Comparison of ENCODE assay signal across 8 cellular contexts in the genomic region with DNA sequence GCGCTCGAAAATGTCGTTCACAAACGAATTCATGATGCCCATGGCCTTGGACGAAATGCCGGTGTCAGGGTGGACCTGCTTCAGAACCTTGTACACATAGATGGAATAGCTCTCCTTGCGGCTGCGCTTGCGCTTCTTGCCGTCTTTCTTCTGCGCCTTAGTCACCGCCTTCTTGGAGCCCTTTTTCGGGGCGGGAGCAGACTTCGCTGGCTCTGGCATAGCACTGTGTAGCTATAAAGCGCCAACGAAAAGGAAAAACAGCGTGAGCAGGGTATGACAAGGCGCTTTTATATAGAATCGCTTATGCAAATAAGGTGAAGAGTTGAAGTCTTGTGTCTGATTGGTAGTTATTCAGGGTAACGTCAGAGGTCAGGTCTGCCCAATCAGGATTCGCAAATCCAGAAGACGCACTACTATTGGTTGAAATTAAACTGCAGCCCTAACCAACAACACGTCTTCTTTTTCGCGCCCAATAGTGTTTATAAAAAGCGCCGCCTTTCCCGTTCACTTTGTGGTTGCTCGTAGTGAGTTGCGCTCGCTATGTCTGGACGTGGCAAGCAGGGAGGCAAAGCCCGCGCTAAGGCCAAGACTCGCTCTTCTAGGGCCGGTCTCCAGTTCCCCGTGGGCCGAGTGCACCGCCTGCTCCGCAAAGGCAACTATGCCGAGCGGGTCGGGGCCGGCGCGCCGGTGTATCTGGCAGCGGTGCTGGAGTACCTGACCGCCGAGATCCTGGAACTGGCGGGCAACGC.
DNase-seq lines count a peak whose midpoint lies in the region; ATAC-seq and TF ChIP-seq lines count a peak whose summit lies in the region.

No MANE protein-coding gene starts in this region.

- ATAC-seq in GM21381 (IDR thresholded peaks at IDR 0.05; ENCODE audit: unreplicated experiment): peak; percentile 66
- ATAC-seq in activated CD8-positive, alpha-beta memory T cell treated with anti-CD3 and anti-CD28 coated beads, Interleukin-2, amount 10 ng/mL, durations not matched to agents 7 days and 5 days: peak; percentile 74

- no peak overlapping the region for H3K27ac Mint-ChIP-seq in activated CD8-positive, alpha-beta memory T cell treated with anti-CD3 and anti-CD28 coated beads, Interleukin-2, amount 10 ng/mL, durations not matched to agents 7 days and 5 days
- no peak overlapping the region for H3K27ac Mint-ChIP-seq in mesothelial cell of epicardium

- no peaks in the 10 kb centered on the region for H3K9me3 Mint-ChIP-seq in activated CD8-positive, alpha-beta memory T cell treated with anti-CD3 and anti-CD28 coated beads, Interleukin-2, amount 10 ng/mL, durations not matched to agents 7 days and 5 days (ENCODE audit: low read depth)
- H3K9me3 Mint-ChIP-seq in mesothelial cell of epicardium: no peaks in the 10 kb centered on the region

- no peak for TF ChIP-seq CTCF in mesothelial cell of epicardium (IDR thresholded peaks at IDR 0.05; ENCODE audit: unreplicated experiment)

- DNase-seq in COR-L47 (lab: John Stamatoyannopoulos, UW): peak; percentile 97
- DNase-seq in HT1080 (ENCODE audit: low read depth): peak; percentile 100
- peak; percentile 91 to 93 for DNase-seq in NOMO-1 (lab: John Stamatoyannopoulos, UW; ENCODE audit: unreplicated experiment in 2 of 2)
- DNase-seq in activated CD8-positive, alpha-beta memory T cell treated with anti-CD3 and anti-CD28 coated beads, Interleukin-2, amount 10 ng/mL, durations not matched to agents 7 days and 5 days: peak; percentile 96
- peak; percentile 91 for DNase-seq in epidermal melanocyte (ENCODE audit: insufficient read length, low spot score)
- peak; percentile 62 to 87 for DNase-seq in mesothelial cell of epicardium (ENCODE audit: low spot score in 2 of 2, unreplicated experiment in 2 of 2)
- DNase-seq in stimulated activated CD8-positive, alpha-beta memory T cell treated with anti-CD3 and anti-CD28 coated beads, Interleukin-15, amount 100 ng/mL, for 48 hours (ENCODE audit: low read depth in 2 of 2): peak; percentile 82 to 85

- no peak overlapping the region for H3K4me3 Mint-ChIP-seq in activated CD8-positive, alpha-beta memory T cell treated with anti-CD3 and anti-CD28 coated beads, Interleukin-2, amount 10 ng/mL, durations not matched to agents 7 days and 5 days
- H3K4me3 Mint-ChIP-seq in mesothelial cell of epicardium: no peak overlapping the region

- CTCF ChIA-PET in activated CD8-positive, alpha-beta memory T cell treated with anti-CD3 and anti-CD28 coated beads, Interleukin-2, amount 10 ng/mL, durations not matched to agents 7 days and 5 days (lab: Charles Lee): interaction anchor here (1.0 to 5.8 kb wide), 6 partner anchors 13 to 704 kb away, joined by 3 to 42 read pairs (median 6); a partner anchor contains a TSS

- H3K27me3 Mint-ChIP-seq in activated CD8-positive, alpha-beta memory T cell treated with anti-CD3 and anti-CD28 coated beads, Interleukin-2, amount 10 ng/mL, durations not matched to agents 7 days and 5 days: no peaks in the 10 kb centered on the region
- no peaks in the 10 kb centered on the region for H3K27me3 Mint-ChIP-seq in mesothelial cell of epicardium (ENCODE audit: low read depth)

- H3K36me3 Mint-ChIP-seq in activated CD8-positive, alpha-beta memory T cell treated with anti-CD3 and anti-CD28 coated beads, Interleukin-2, amount 10 ng/mL, durations not matched to agents 7 days and 5 days: peaks cover 5% of the 10 kb centered on the region
- no peaks in the 10 kb centered on the region for H3K36me3 Mint-ChIP-seq in mesothelial cell of epicardium

- H3K4me1 Mint-ChIP-seq in activated CD8-positive, alpha-beta memory T cell treated with anti-CD3 and anti-CD28 coated beads, Interleukin-2, amount 10 ng/mL, durations not matched to agents 7 days and 5 days: peaks cover 49% of the 10 kb centered on the region
- H3K4me1 Mint-ChIP-seq in mesothelial cell of epicardium: peaks cover 9% of the 10 kb centered on the region

Comparison
In these comparisons a context has a peak if more than half of its experiments do, and no peak if none do; other contexts are left out.
1. Peak in every context shown above with its lines: DNase-seq and ATAC-seq.